19 cellular contexts compared by ENCODE assay signal in the genomic region with DNA sequence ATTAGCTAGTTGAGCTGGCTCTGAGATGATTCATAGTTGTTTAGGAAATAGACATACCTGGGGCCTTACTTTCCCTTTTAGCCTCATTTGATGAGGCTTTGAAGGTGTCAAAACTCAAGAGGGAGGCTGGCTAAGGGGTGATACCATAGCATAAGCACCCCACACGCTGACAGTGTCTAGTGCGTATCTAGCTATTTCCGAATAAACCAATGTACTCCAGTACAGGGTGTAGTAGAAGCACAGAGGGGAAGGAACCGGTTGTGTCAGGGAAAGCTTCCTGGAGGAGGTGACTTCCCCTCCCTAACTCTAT.
DNase-seq lines count a peak whose midpoint lies in the region; ATAC-seq and TF ChIP-seq lines count a peak whose summit lies in the region.
"Had no signal": no experiment of that assay in that cellular context is flagged by ENCODE, and none has a peak within 500 bp of the region (broad histone marks: within the 10 kb centered on the region; RNA-seq: fewer than 3 reads in every experiment).

No MANE protein-coding gene starts in this region.

- H3K27ac ChIP-seq in transverse colon, result peak overlapping the region; percentile 66 to 88 (median 77)
- H3K27ac ChIP-seq: coronary artery, left ventricle myocardium inferior, spleen had no signal

- H3K4me1 ChIP-seq in mucosa of descending colon (ENCODE audit: low read depth) (peaks cover 55% of the 10 kb centered on the region), transverse colon (peaks cover 14 to 67% (median 60%) of the 10 kb centered on the region in 4 donors)

- no peak for TF ChIP-seq EP300 in transverse colon (IDR thresholded peaks at IDR 0.05; ENCODE audit: low read depth)

- no peaks in the 10 kb centered on the region for H3K27me3 ChIP-seq in transverse colon
- H3K27me3 ChIP-seq: spleen had no signal

- in situ Hi-C loops in transverse colon (cut with MboI; ENCODE audit: low pct_ligation_motif_present in 1 of 4, low pct_unique_long_range_greater_than_20kb in 1 of 4, low sequenced_read_pairs in 3 of 4), result loop anchor here in 1 of 4 donors (10.0 kb wide), 1 partner anchor 58 kb away; no protein-coding TSS in a partner anchor

- no peak for TF ChIP-seq CTCF in epithelial cell of esophagus (IDR thresholded peaks at IDR 0.05; ENCODE audit: insufficient read depth, low read depth, low read length, missing control alignments)
- TF ChIP-seq CTCF in mucosa of descending colon (IDR thresholded peaks at IDR 0.05), result no peak
- no peak for TF ChIP-seq CTCF in transverse colon (IDR thresholded peaks at IDR 0.05)
- no peak for TF ChIP-seq CTCF in GM20000 (IDR thresholded peaks at IDR 0.05; ENCODE audit: extremely low read depth, missing control alignments)

- no peak for TF ChIP-seq POLR2A in transverse colon (IDR thresholded peaks at IDR 0.05)

- DNase-seq in amniotic epithelial cell (ENCODE audit: low read depth), result peak; percentile 52
- peak; percentile 95 for DNase-seq in epithelial cell of esophagus (ENCODE audit: low read depth)
- no peak for DNase-seq in mucosa of descending colon
- no peak for DNase-seq in transverse colon
- no peak for DNase-seq in superior temporal gyrus (ENCODE audit: extremely low spot score)
- DNase-seq in T-helper 1 cell, result no peak
- DNase-seq in GM20000 (ENCODE audit: low spot score), result no peak
- no peak for DNase-seq in NCI-H2029 (lab: John Stamatoyannopoulos, UW)
- DNase-seq: activated CD4-positive, alpha-beta T cell treated with anti-CD3 and anti-CD28 coated beads for 48 hours; activated CD8-positive, alpha-beta memory T cell treated with anti-CD3 and anti-CD28 coated beads, Interleukin-2, amount 50 U/mL, for 4 hours; activated gamma-delta T cell treated with Interleukin-2 at 50 U/mL for 16 hours; left ventricle myocardium inferior; naive thymus-derived CD8-positive, alpha-beta T cell; NCI-H1105 treated with DMSO at 0.1 percent for 48 hours; NCI-H2171; NCI-H82 had no signal

- H3K4me3 ChIP-seq in epithelial cell of esophagus (ENCODE audit: low read length) (no peak overlapping the region), mucosa of descending colon (no peak overlapping the region), transverse colon (no peak overlapping the region)
- H3K4me3 ChIP-seq: coronary artery, left ventricle myocardium inferior, spleen, thoracic aorta had no signal

- ATAC-seq in mucosa of descending colon, result peak; percentile 32
- ATAC-seq: naive thymus-derived CD8-positive, alpha-beta T cell had no signal

- no peaks in the 10 kb centered on the region for H3K36me3 ChIP-seq in mucosa of descending colon (ENCODE audit: low read depth)
- H3K36me3 ChIP-seq in transverse colon, result no peaks in the 10 kb centered on the region
- H3K36me3 ChIP-seq: left ventricle myocardium inferior, spleen, thoracic aorta had no signal

- H3K9me3 ChIP-seq in mucosa of descending colon (no peaks in the 10 kb centered on the region), transverse colon (no peaks in the 10 kb centered on the region)
- H3K9me3 ChIP-seq: left ventricle myocardium inferior, spleen, thoracic aorta had no signal

- 37 to 76% methylated on average over 3 to 4 of the region's 4 CpGs for WGBS in transverse colon (ENCODE audit: low coverage in 1 of 2), 2 donors

- intact Hi-C loops in mucosa of descending colon (cut with DNase I, micrococcal nuclease), result loop anchor here in 1 of 2 donors (5.0 kb wide), 1 partner anchor 100 kb away; a partner anchor contains a TSS
- intact Hi-C loops in transverse colon (cut with DNase I; ENCODE audit: low total_unique reads), result loop anchor here (10.0 kb wide), 1 partner anchor 52 kb away; no protein-coding TSS in a partner anchor

Comparison
In these comparisons a context has a peak if more than half of its experiments do, and no peak if none do; other contexts are left out.
1. DNase-seq: peak in amniotic epithelial cell (single experiment) and epithelial cell of esophagus (single experiment); none in mucosa of descending colon (0 of 3), transverse colon (single experiment), superior temporal gyrus (single experiment), T-helper 1 cell (0 of 5), GM20000 (single experiment) and NCI-H2029 (single experiment).